ENCODE assay signal across 8 cellular contexts in the genomic region with DNA sequence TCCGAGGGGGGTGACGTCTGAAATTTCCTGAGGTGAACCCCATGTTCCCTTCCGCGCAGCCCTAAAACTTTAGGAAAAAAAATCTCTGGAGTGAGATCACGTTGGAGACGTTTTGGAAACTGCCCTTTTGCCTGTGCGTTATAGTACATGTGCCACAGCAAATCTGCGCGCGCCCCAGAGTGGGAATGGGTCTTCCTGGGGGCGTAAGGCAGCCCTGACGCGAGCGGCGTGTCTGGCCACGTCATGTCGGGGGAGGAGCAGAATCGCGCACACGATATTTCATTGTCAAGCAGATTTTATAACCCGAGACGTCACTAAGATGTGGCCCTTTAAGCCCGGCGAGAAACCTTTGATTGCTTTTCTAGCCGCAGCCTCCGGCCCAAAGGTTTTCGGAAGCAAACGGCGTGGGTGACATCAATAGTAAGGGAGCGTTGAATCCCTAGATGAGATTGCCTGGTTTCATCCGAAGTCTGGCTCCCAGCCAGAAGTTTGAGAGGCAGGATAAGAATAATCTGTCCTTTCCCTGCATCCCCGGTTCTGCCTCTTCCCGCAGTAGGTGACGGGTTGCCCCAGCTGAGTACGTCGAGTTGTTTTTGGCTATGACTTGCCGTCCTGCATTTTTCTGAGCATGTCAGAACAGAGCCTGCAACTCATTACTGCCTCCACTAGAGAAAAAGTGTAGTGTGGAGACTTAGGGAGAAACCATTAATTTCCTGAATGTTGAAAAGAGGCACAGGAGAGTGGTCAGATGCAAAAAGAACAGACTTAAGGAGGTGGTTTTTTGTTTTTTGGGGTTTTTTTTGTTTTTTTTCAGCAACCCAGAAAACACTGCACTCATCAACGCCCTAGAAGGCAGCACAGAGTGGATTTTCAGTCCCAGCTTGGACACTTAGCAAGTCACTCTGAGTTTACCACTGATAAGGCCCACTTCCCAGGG. TPM values are rescaled to one million over a fixed set of nuclear protein-coding genes. Genes with fewer than 3 reads are reported as not detected.
DNase-seq lines count a peak whose midpoint lies in the region; ATAC-seq, FAIRE-seq and TF ChIP-seq lines count a peak whose summit lies in the region.

No MANE protein-coding gene starts in this region.

- H3K27me3 ChIP-seq in pancreas (no peaks in the 10 kb centered on the region), tibial nerve (no peaks in the 10 kb centered on the region)

- TF ChIP-seq EP300 in tibial nerve (IDR thresholded peaks at IDR 0.05), result peak; percentile 85 to 98

- H3K36me3 ChIP-seq in pancreas, result no peaks in the 10 kb centered on the region
- no peaks in the 10 kb centered on the region for H3K36me3 ChIP-seq in tibial nerve

- H3K27ac ChIP-seq in pancreas (peak overlapping the region; percentile 97 to 100 (median 98)), tibial nerve (peak overlapping the region; percentile 88 to 100 (median 95))

- TF ChIP-seq POLR2A in tibial nerve (IDR thresholded peaks at IDR 0.05), result peak; percentile 79 to 84

- H3K4me3 ChIP-seq in pancreas, result peak overlapping the region; percentile 23 to 54 (median 51)
- H3K4me3 ChIP-seq in tibial nerve, result peak overlapping the region; percentile 65 to 72 (median 69)

- peak overlapping the region; percentile 99 for H3K4me3 Mint-ChIP-seq in HFFc6
- peak overlapping the region; percentile 95 for H3K4me3 Mint-ChIP-seq in activated naive CD8-positive, alpha-beta T cell

- H3K36me3 Mint-ChIP-seq in HFFc6 (ENCODE audit: low read depth), result no peaks in the 10 kb centered on the region
- no peaks in the 10 kb centered on the region for H3K36me3 Mint-ChIP-seq in activated naive CD8-positive, alpha-beta T cell

- 0 to 1% methylated on average over 38 of the region's 38 CpGs for WGBS in pancreas, 2 donors
- 1% methylated on average over 38 of the region's 38 CpGs for WGBS in tibial nerve, 2 donors

- no peak for TF ChIP-seq CTCF in GM10248 (IDR thresholded peaks at IDR 0.05; ENCODE audit: control extremely low read depth, extremely low read depth, low read depth, missing control alignments)
- TF ChIP-seq CTCF in HFFc6 (IDR thresholded peaks at IDR 0.05), result peak; percentile 49
- no peak for TF ChIP-seq CTCF in pancreas (IDR thresholded peaks at IDR 0.05)
- TF ChIP-seq CTCF in tibial nerve (IDR thresholded peaks at IDR 0.05), result peak in 4 of 5 experiments; percentile 15 to 57 (median 31)

- H3K4me1 Mint-ChIP-seq in HFFc6 (ENCODE audit: low read depth), result peaks cover 25% of the 10 kb centered on the region
- peaks cover 54% of the 10 kb centered on the region for H3K4me1 Mint-ChIP-seq in activated naive CD8-positive, alpha-beta T cell (ENCODE audit: low read depth)

- FAIRE-seq in pancreas (lab: Jason Lieb, UNC), result no peak

- in situ Hi-C loops in SK-MEL-5 (cut with HindIII; ENCODE audit: low pct_unique_long_range_greater_than_20kb, low sequenced_read_pairs), result no loop called here

- no peaks in the 10 kb centered on the region for H3K9me3 Mint-ChIP-seq in HFFc6
- H3K9me3 Mint-ChIP-seq in activated naive CD8-positive, alpha-beta T cell (ENCODE audit: low read depth), result no peaks in the 10 kb centered on the region

- H3K27ac Mint-ChIP-seq in HFFc6, result peak overlapping the region; percentile 100
- H3K27ac Mint-ChIP-seq in activated naive CD8-positive, alpha-beta T cell, result peak overlapping the region; percentile 98

- ATAC-seq in Right ventricle myocardium inferior (peak; percentile 89), pancreas (peak; percentile 81 to 88 (median 83))

- H3K27me3 Mint-ChIP-seq in HFFc6 (ENCODE audit: insufficient read depth), result no peaks in the 10 kb centered on the region; the same call in 1 of the 2 replicates
- no peaks in the 10 kb centered on the region for H3K27me3 Mint-ChIP-seq in activated naive CD8-positive, alpha-beta T cell

- intact Hi-C loops in Right ventricle myocardium inferior (cut with DNase I), result loop anchor here (2.0 kb wide), 4 partner anchors 27 to 379 kb away; a partner anchor contains a TSS
- intact Hi-C loops in pancreas (cut with DNase I), result no loop called here

- CTCF ChIA-PET in GM10248 (lab: Yijun Ruan, JAX), result interaction anchor here (0.7 to 2.6 kb wide), 27 partner anchors 10 to 458 kb away, joined by 3 to 18 read pairs (median 4); a partner anchor contains a TSS

- no peaks in the 10 kb centered on the region for H3K9me3 ChIP-seq in pancreas
- H3K9me3 ChIP-seq in tibial nerve, result no peaks in the 10 kb centered on the region

- POLR2A ChIA-PET in GM10248 (lab: Yijun Ruan, JAX), result interaction anchor here (1.0 to 1.7 kb wide), 8 partner anchors 9 to 447 kb away, joined by 3 to 9 read pairs (median 4); a partner anchor contains a TSS

- DNase-seq in GM10248 (ENCODE audit: extremely low spot score), result peak; percentile 86
- peak; percentile 90 for DNase-seq in HFFc6
- peak; percentile 99 for DNase-seq in NAMALWA (ENCODE audit: low spot score)
- DNase-seq in SK-MEL-5 (ENCODE audit: low read depth, low spot score), result peak; percentile 95
- peak; percentile 96 for DNase-seq in Right ventricle myocardium inferior (ENCODE audit: missing footprints)
- DNase-seq in pancreas, result peak; percentile 87 to 94 (median 90)
- peak; percentile 83 to 85 for DNase-seq in tibial nerve (ENCODE audit: low spot score in 2 of 2)

- peaks cover 8 to 20% (median 13%) of the 10 kb centered on the region in 3 donors for H3K4me1 ChIP-seq in pancreas
- H3K4me1 ChIP-seq in tibial nerve, result peaks cover 0 to 47% (median 16%) of the 10 kb centered on the region in 4 donors

RNA-seq across cellular contexts. Expression of a gene that starts 0.8 kb away (rescaled TPM):
- total RNA-seq in HFFc6 (2021; fragmentation: NEBNext Ultra II Directional; extraction: Animal tissue kit (Norgen Biotek cat#: 25700)), result 10 to 100 TPM; 29.1 to 33.4 (median 32.5) TPM
- total RNA-seq in SK-MEL-5 (2014; rRNA removed; shearing (Covaris generic)), result 10.4 and 19.0 TPM in 2 replicates
- polyA plus RNA-seq in SK-MEL-5 (2015; cell fraction: cytosol; rRNA removed), result 55.1 and 55.2 TPM in 2 replicates
- 9.6 and 16.8 TPM in 2 replicates for polyA plus RNA-seq in SK-MEL-5 (2015; cell fraction: nucleus; rRNA removed)
- total RNA-seq in Right ventricle myocardium inferior (71.1 TPM), pancreas (10 to 100 TPM; 12.4 to 23.3 (median 16.8) TPM), tibial nerve (10 to 100 TPM in 3 of 4 donors, 1 to 10 TPM in 1; 9.0 to 19.8 (median 15.6) TPM)
- 10 to 100 TPM; 15.9 to 32.4 TPM for polyA plus RNA-seq in pancreas

RNA-seq across cellular contexts. Expression of a gene that starts 18.6 kb away (rescaled TPM):
- 10 to 100 TPM; 26.4 to 42.5 (median 28.1) TPM for total RNA-seq in HFFc6 (2021; fragmentation: NEBNext Ultra II Directional; extraction: Animal tissue kit (Norgen Biotek cat#: 25700))
- 78.2 and 81.4 TPM in 2 replicates for total RNA-seq in SK-MEL-5 (2014; rRNA removed; shearing (Covaris generic))
- polyA plus RNA-seq in SK-MEL-5 (2015; cell fraction: cytosol; rRNA removed), result 88.7 and 107 TPM in 2 replicates
- polyA plus RNA-seq in SK-MEL-5 (2015; cell fraction: nucleus; rRNA removed), result 41.9 and 49.0 TPM in 2 replicates
- total RNA-seq in Right ventricle myocardium inferior, result 55.9 TPM
- total RNA-seq in pancreas, result 10 to 100 TPM; 15.6 to 53.1 (median 24.9) TPM
- 10 to 100 TPM; 29.5 to 45.4 TPM for polyA plus RNA-seq in pancreas
- 100 to 1,000 TPM in 2 of 4 donors, 10 to 100 TPM in 2; 52.5 to 120 (median 97.9) TPM for total RNA-seq in tibial nerve

RNA-seq across cellular contexts. Expression of a gene that starts 24.3 kb away (rescaled TPM):
- total RNA-seq in HFFc6 (2021; fragmentation: NEBNext Ultra II Directional; extraction: Animal tissue kit (Norgen Biotek cat#: 25700)), result 10 to 100 TPM; 19.9 to 23.7 (median 21.3) TPM
- 26.9 and 30.2 TPM in 2 replicates for total RNA-seq in SK-MEL-5 (2014; rRNA removed; shearing (Covaris generic))
- polyA plus RNA-seq in SK-MEL-5 (2015; cell fraction: cytosol; rRNA removed), result 42.3 and 54.0 TPM in 2 replicates
- 54.8 and 60.4 TPM in 2 replicates for polyA plus RNA-seq in SK-MEL-5 (2015; cell fraction: nucleus; rRNA removed)
- 16.0 TPM for total RNA-seq in Right ventricle myocardium inferior
- 10 to 100 TPM in 3 of 6 donors, 1 to 10 TPM in 3; 8.1 to 18.3 (median 9.9) TPM for total RNA-seq in pancreas
- 10 to 100 TPM; 13.3 to 19.5 TPM for polyA plus RNA-seq in pancreas
- total RNA-seq in tibial nerve, result 10 to 100 TPM; 18.6 to 24.3 (median 23.5) TPM

RNA-seq across cellular contexts. Expression of a gene that starts 33.2 kb away (rescaled TPM):
- total RNA-seq in HFFc6 (2021; fragmentation: NEBNext Ultra II Directional; extraction: Animal tissue kit (Norgen Biotek cat#: 25700)), result 100 to 1,000 TPM; 371 to 461 (median 401) TPM
- total RNA-seq in SK-MEL-5 (2014; rRNA removed; shearing (Covaris generic)), result 102 and 107 TPM in 2 replicates
- polyA plus RNA-seq in SK-MEL-5 (2015; cell fraction: cytosol; rRNA removed), result 133 and 152 TPM in 2 replicates
- 162 and 220 TPM in 2 replicates for polyA plus RNA-seq in SK-MEL-5 (2015; cell fraction: nucleus; rRNA removed)
- 60.4 TPM for total RNA-seq in Right ventricle myocardium inferior
- total RNA-seq in pancreas, result 10 to 100 TPM; 32.3 to 53.4 (median 40.7) TPM
- 10 to 100 TPM; 37.4 to 47.6 TPM for polyA plus RNA-seq in pancreas
- 100 to 1,000 TPM in 2 of 4 donors, 10 to 100 TPM in 2; 82.9 to 168 (median 101) TPM for total RNA-seq in tibial nerve

RNA-seq across cellular contexts. Expression of a gene that starts 37.2 kb away (rescaled TPM):
- 100 to 1,000 TPM in 3 of 6 experiments, 10 to 100 TPM in 3; 52.7 to 111 (median 98.8) TPM for total RNA-seq in HFFc6 (2021; fragmentation: NEBNext Ultra II Directional; extraction: Animal tissue kit (Norgen Biotek cat#: 25700))
- 122 and 157 TPM in 2 replicates for total RNA-seq in SK-MEL-5 (2014; rRNA removed; shearing (Covaris generic))
- 114 and 176 TPM in 2 replicates for polyA plus RNA-seq in SK-MEL-5 (2015; cell fraction: cytosol; rRNA removed)
- 45.6 and 61.6 TPM in 2 replicates for polyA plus RNA-seq in SK-MEL-5 (2015; cell fraction: nucleus; rRNA removed)
- 22.2 TPM for total RNA-seq in Right ventricle myocardium inferior
- total RNA-seq in pancreas, result 10 to 100 TPM in 3 of 6 donors, 1 to 10 TPM in 3; 6.7 to 12.0 (median 10.2) TPM
- 10 to 100 TPM in 1 of 2 donors, 1 to 10 TPM in 1; 6.7 to 19.5 TPM for polyA plus RNA-seq in pancreas
- total RNA-seq in tibial nerve, result 10 to 100 TPM; 35.2 to 40.5 (median 37.3) TPM

Comparison
In these comparisons a context has a peak if more than half of its experiments do, and no peak if none do; other contexts are left out.
1. Peak in every context shown above with its lines: DNase-seq, ATAC-seq, H3K4me3 ChIP-seq and H3K27ac ChIP-seq.
2. CTCF ChIP-seq: peak in HFFc6 (single experiment) and tibial nerve (4 of 5); none in GM10248 (single experiment) and pancreas (0 of 4).